ENCODE assay signal across 25 cellular contexts in the genomic region with DNA sequence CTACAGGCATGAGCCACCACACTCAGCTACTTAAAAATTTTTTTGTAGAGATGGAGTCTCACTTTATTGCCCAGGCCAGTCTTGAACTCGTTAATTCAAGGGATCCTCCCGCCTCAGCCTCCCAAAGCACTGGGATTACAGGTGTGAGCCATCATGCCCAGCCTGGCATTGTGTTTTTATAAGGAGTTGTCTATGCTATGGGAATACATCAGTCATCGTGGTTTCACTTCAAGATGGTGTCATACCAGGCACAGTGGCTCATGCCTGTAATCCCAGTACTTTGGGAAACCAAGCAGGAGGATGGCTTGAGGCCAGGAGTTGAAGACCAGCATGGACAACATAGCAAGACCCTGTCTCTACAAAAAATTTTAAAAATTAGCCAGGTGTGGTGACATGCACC.
"Had no signal": no experiment of that assay in that cellular context is flagged by ENCODE, and none has a peak within 500 bp of the region (broad histone marks: within the 10 kb centered on the region; RNA-seq: fewer than 3 reads in every experiment).

No MANE protein-coding gene starts in this region.

- DNase-seq: activated CD4-positive, alpha-beta T cell treated with anti-CD3 and anti-CD28 coated beads for 36 hours; activated CD4-positive, CD25-positive, alpha-beta regulatory T cell; activated effector memory CD4-positive, alpha-beta T cell treated with anti-CD3 and anti-CD28 coated beads, Interleukin-2, amount 50 U/mL, for 16 hours; activated naive CD4-positive, alpha-beta T cell treated with anti-CD3 and anti-CD28 coated beads for 36 hours; activated naive CD8-positive, alpha-beta T cell treated with anti-CD3 and anti-CD28 coated beads for 36 hours; activated T-cell treated with anti-CD3 and anti-CD28 coated beads for 4 hours; aorta; body of pancreas; cortex of kidney; heart left ventricle; lower lobe of right lung; mesendoderm; natural killer cell; posterior cingulate gyrus; stimulated activated CD4-positive, alpha-beta T cell treated with anti-CD3 and anti-CD28 coated beads, Interleukin-4, amount 100 ng/mL, for 24 hours; substantia nigra; T-helper 1 cell; uterus had no signal

- H3K27me3 ChIP-seq: adrenal gland, body of pancreas, heart left ventricle, neural progenitor cell, right lobe of liver, uterus had no signal

- H3K4me3 Mint-ChIP-seq: activated CD4-positive, alpha-beta T cell treated with anti-CD3 and anti-CD28 coated beads for 36 hours; activated naive CD4-positive, alpha-beta T cell treated with anti-CD3 and anti-CD28 coated beads for 36 hours; activated naive CD8-positive, alpha-beta T cell treated with anti-CD3 and anti-CD28 coated beads for 36 hours; natural killer cell; neural progenitor cell; stimulated activated effector memory CD8-positive, alpha-beta T cell treated with anti-CD3 and anti-CD28 coated beads, Interleukin-12 subunit alpha, Interleukin-12 subunit beta, amount 100 ng/mL, for 72 hours; stimulated activated naive CD8-positive, alpha-beta T cell treated with anti-CD3 and anti-CD28 coated beads, Interleukin-15, Interleukin-2, amounts not matched to agents 100 ng/mL and 50 ng/mL, for 24 hours; T-helper 2 cell treated with Interferon-gamma antibody and Interleukin-4, amounts not matched to agents 5 μg/mL and 100 μg/mL, for 36 hours; type B pancreatic cell had no signal

- H3K9me3 ChIP-seq: adrenal gland, body of pancreas, heart left ventricle, lower lobe of right lung, right lobe of liver, uterus had no signal

- H3K9ac ChIP-seq: neural progenitor cell had no signal

- H3K4me3 ChIP-seq: adrenal gland, body of pancreas, heart left ventricle, lower lobe of right lung, neural progenitor cell, right lobe of liver, uterus had no signal

- H3K27me3 Mint-ChIP-seq: activated CD4-positive, alpha-beta T cell treated with anti-CD3 and anti-CD28 coated beads for 36 hours; activated naive CD8-positive, alpha-beta T cell treated with anti-CD3 and anti-CD28 coated beads for 36 hours; stimulated activated naive CD8-positive, alpha-beta T cell treated with anti-CD3 and anti-CD28 coated beads, Interleukin-15, Interleukin-2, amounts not matched to agents 100 ng/mL and 50 ng/mL, for 24 hours; type B pancreatic cell had no signal

- ATAC-seq: activated CD4-positive, alpha-beta T cell treated with anti-CD3 and anti-CD28 coated beads for 36 hours; body of pancreas; heart left ventricle; lower lobe of right lung; natural killer cell; stimulated activated effector memory CD8-positive, alpha-beta T cell treated with anti-CD3 and anti-CD28 coated beads, Interleukin-12 subunit alpha, Interleukin-12 subunit beta, amount 100 ng/mL, for 72 hours had no signal

- H3K36me3 Mint-ChIP-seq: activated naive CD8-positive, alpha-beta T cell treated with anti-CD3 and anti-CD28 coated beads for 36 hours; natural killer cell; stimulated activated effector memory CD8-positive, alpha-beta T cell treated with anti-CD3 and anti-CD28 coated beads, Interleukin-12 subunit alpha, Interleukin-12 subunit beta, amount 100 ng/mL, for 72 hours; type B pancreatic cell had no signal

- H3K27ac ChIP-seq: body of pancreas, lower lobe of right lung, neural progenitor cell, right lobe of liver, uterus had no signal

- H3K9me3 Mint-ChIP-seq: activated naive CD4-positive, alpha-beta T cell treated with anti-CD3 and anti-CD28 coated beads for 36 hours; natural killer cell; neural progenitor cell; stimulated activated effector memory CD8-positive, alpha-beta T cell treated with anti-CD3 and anti-CD28 coated beads, Interleukin-12 subunit alpha, Interleukin-12 subunit beta, amount 100 ng/mL, for 72 hours; stimulated activated naive CD8-positive, alpha-beta T cell treated with anti-CD3 and anti-CD28 coated beads, Interleukin-15, Interleukin-2, amounts not matched to agents 100 ng/mL and 50 ng/mL, for 24 hours; T-helper 2 cell treated with Interferon-gamma antibody and Interleukin-4, amounts not matched to agents 5 μg/mL and 100 μg/mL, for 36 hours; type B pancreatic cell had no signal

- H3K36me3 ChIP-seq: adrenal gland, heart left ventricle, lower lobe of right lung, neural progenitor cell, right lobe of liver, uterus had no signal
